12 cellular contexts compared by ENCODE assay signal in the genomic region with DNA sequence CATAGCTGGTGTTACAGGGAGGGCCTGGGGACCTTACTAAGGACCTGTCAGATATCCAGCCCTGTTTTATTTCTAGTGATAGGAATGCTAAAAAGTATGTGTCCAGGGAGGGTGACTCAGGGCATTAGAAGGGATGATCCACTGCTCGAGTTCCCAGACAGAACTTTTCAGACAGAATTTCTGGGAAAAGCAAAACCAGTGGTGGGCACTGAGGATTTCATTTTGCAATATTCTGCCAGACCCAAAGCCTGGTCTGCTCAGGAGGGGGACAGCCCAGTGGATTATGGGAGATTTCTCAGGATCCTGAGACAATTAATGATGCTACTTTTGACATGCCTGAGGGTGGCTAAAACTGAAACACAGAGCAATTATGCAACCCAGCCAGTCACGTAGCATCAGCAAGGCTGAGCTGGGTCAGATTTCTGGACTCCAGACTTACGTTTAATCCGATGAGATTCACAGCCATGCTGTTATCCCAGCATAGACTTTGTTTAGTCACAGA. TPM values are rescaled to one million over a fixed set of nuclear protein-coding genes. Genes with fewer than 3 reads are reported as not detected.
A peak's percentile ranks its signal among the peaks of the same experiment; 100 is the strongest.
DNase-seq lines count a peak whose midpoint lies in the region; ATAC-seq and TF ChIP-seq lines count a peak whose summit lies in the region.
"Had no signal": no experiment of that assay in that cellular context is flagged by ENCODE, and none has a peak within 500 bp of the region (broad histone marks: within the 10 kb centered on the region; RNA-seq: fewer than 3 reads in every experiment).

No MANE protein-coding gene starts in this region.

- no peak for TF ChIP-seq CTCF in AG09309 (IDR thresholded peaks at IDR 0.05; ENCODE audit: control insufficient read depth, insufficient read depth, low read depth, low read length, missing control alignments)
- no peak for TF ChIP-seq CTCF in fibroblast of lung (conservative IDR thresholded peaks at IDR 0.05 in 1 of 2, IDR thresholded peaks at IDR 0.05 in 1 of 2; ENCODE audit: low read depth in 1 of 2, low read length in 2 of 2)
- no peak for TF ChIP-seq CTCF in omental fat pad (IDR thresholded peaks at IDR 0.05)
- TF ChIP-seq CTCF in endothelial cell (IDR thresholded peaks at IDR 0.05; ENCODE audit: unreplicated experiment), result no peak

- H3K4me3 Mint-ChIP-seq in stimulated activated effector memory CD8-positive, alpha-beta T cell treated with anti-CD3 and anti-CD28 coated beads, Interleukin-12 subunit alpha, Interleukin-12 subunit beta, amount 100 ng/mL, for 72 hours, result no peak overlapping the region
- H3K4me3 Mint-ChIP-seq in endothelial cell (ENCODE audit: unreplicated experiment), result no peak overlapping the region

- H3K9ac ChIP-seq in fibroblast of lung (ENCODE audit: insufficient read depth, low read length), result peak overlapping the region; percentile 16
- H3K9ac ChIP-seq: BLaER1 had no signal

- no peaks in the 10 kb centered on the region for H3K27me3 Mint-ChIP-seq in endothelial cell (ENCODE audit: unreplicated experiment)

- no peaks in the 10 kb centered on the region for H3K9me3 Mint-ChIP-seq in stimulated activated effector memory CD8-positive, alpha-beta T cell treated with anti-CD3 and anti-CD28 coated beads, Interleukin-12 subunit alpha, Interleukin-12 subunit beta, amount 100 ng/mL, for 72 hours
- no peaks in the 10 kb centered on the region for H3K9me3 Mint-ChIP-seq in endothelial cell (ENCODE audit: unreplicated experiment)

- H2AFZ ChIP-seq in fibroblast of lung (ENCODE audit: low read length), result peak overlapping the region; percentile 12

- peaks cover 6% of the 10 kb centered on the region for H3K79me2 ChIP-seq in fibroblast of lung (ENCODE audit: control insufficient read depth, insufficient read depth, low read length)

- peak; percentile 93 for DNase-seq in AG09309 (ENCODE audit: low read depth)
- peak; percentile 86 for DNase-seq in RPMI7951 (ENCODE audit: low read depth)
- DNase-seq in fibroblast of lung (ENCODE audit: low read depth in 2 of 2), result peak; percentile 88 to 89
- DNase-seq in omental fat pad (ENCODE audit: low spot score), result no peak
- no peak for DNase-seq in stimulated activated effector memory CD8-positive, alpha-beta T cell treated with anti-CD3 and anti-CD28 coated beads, Interleukin-12 subunit alpha, Interleukin-12 subunit beta, amount 100 ng/mL, for 72 hours (ENCODE audit: low spot score in 2 of 2)
- no peak for DNase-seq in DMS 273 treated with DMSO at 0.1 percent for 48 hours (lab: John Stamatoyannopoulos, UW)
- DNase-seq in endothelial cell (ENCODE audit: low spot score), result no peak
- DNase-seq: activated CD4-positive, CD25-positive, alpha-beta regulatory T cell treated with anti-CD3 and anti-CD28 coated beads, Interleukin-2, amount 50 U/mL, for 72 hours; activated naive CD4-positive, alpha-beta T cell had no signal

- H3K36me3 Mint-ChIP-seq in stimulated activated effector memory CD8-positive, alpha-beta T cell treated with anti-CD3 and anti-CD28 coated beads, Interleukin-12 subunit alpha, Interleukin-12 subunit beta, amount 100 ng/mL, for 72 hours, result no peaks in the 10 kb centered on the region
- no peaks in the 10 kb centered on the region for H3K36me3 Mint-ChIP-seq in endothelial cell (ENCODE audit: low read depth, unreplicated experiment)

- peak overlapping the region; percentile 72 for H3K4me2 ChIP-seq in fibroblast of lung (ENCODE audit: extremely low read depth, insufficient read depth, low read length)
- H3K4me2 ChIP-seq: BLaER1 had no signal

- H3K36me3 ChIP-seq in fibroblast of lung (ENCODE audit: control insufficient read depth, insufficient read depth, low read length), result no peaks in the 10 kb centered on the region
- H3K36me3 ChIP-seq: BLaER1 had no signal

- H3K27me3 ChIP-seq in fibroblast of lung (ENCODE audit: control insufficient read depth, insufficient read depth, low read length), result no peaks in the 10 kb centered on the region
- H3K27me3 ChIP-seq: BLaER1 had no signal

- peak; percentile 79 for ATAC-seq in omental fat pad (ENCODE audit: low FRiP score)
- no peak for ATAC-seq in stimulated activated effector memory CD8-positive, alpha-beta T cell treated with anti-CD3 and anti-CD28 coated beads, Interleukin-12 subunit alpha, Interleukin-12 subunit beta, amount 100 ng/mL, for 72 hours
- ATAC-seq in HG03571 (IDR thresholded peaks at IDR 0.05; ENCODE audit: unreplicated experiment), result no peak

- H3K27ac ChIP-seq in fibroblast of lung (ENCODE audit: insufficient read depth, low read length), result peak overlapping the region; percentile 71
- H3K27ac ChIP-seq: BLaER1 had no signal

- no peaks in the 10 kb centered on the region for H4K20me1 ChIP-seq in fibroblast of lung (ENCODE audit: control insufficient read depth, extremely low read depth, insufficient read depth, low read length)
- H4K20me1 ChIP-seq: BLaER1 had no signal

- H3K4me1 ChIP-seq in fibroblast of lung (ENCODE audit: control insufficient read depth, extremely low read depth, insufficient read depth, low read length), result peaks cover 20% of the 10 kb centered on the region

- no peaks in the 10 kb centered on the region for H3K4me1 Mint-ChIP-seq in stimulated activated effector memory CD8-positive, alpha-beta T cell treated with anti-CD3 and anti-CD28 coated beads, Interleukin-12 subunit alpha, Interleukin-12 subunit beta, amount 100 ng/mL, for 72 hours
- H3K4me1 Mint-ChIP-seq in endothelial cell (ENCODE audit: unreplicated experiment), result peaks cover 21% of the 10 kb centered on the region

- H3K9me3 ChIP-seq in fibroblast of lung (ENCODE audit: control insufficient read depth, insufficient read depth, low read depth, low read length), result no peaks in the 10 kb centered on the region
- H3K9me3 ChIP-seq: BLaER1 had no signal

- no peak overlapping the region for H3K27ac Mint-ChIP-seq in stimulated activated effector memory CD8-positive, alpha-beta T cell treated with anti-CD3 and anti-CD28 coated beads, Interleukin-12 subunit alpha, Interleukin-12 subunit beta, amount 100 ng/mL, for 72 hours
- no peak overlapping the region for H3K27ac Mint-ChIP-seq in endothelial cell (ENCODE audit: unreplicated experiment)

- H3K4me3 ChIP-seq in AG09309 (ENCODE audit: control insufficient read depth, low read depth, low read length) (peak overlapping the region; percentile 1), fibroblast of lung (replicated peaks in 1 of 4; ENCODE audit: control extremely low read depth in 1 of 4, insufficient read depth in 1 of 4, low read depth in 3 of 4, low read length in 4 of 4) (no peak overlapping the region)
- H3K4me3 ChIP-seq: BLaER1 had no signal

RNA-seq across cellular contexts. Expression of a gene that starts 4.7 kb away (rescaled TPM):
- 13.8 and 16.4 TPM in 2 replicates for total RNA-seq in RPMI7951 (2014; rRNA removed; shearing (Covaris generic))
- total RNA-seq in fibroblast of lung (11.0 and 25.3 TPM in 2 replicates), omental fat pad (10 to 100 TPM in 2 of 4 donors, 1 to 10 TPM in 2; 1.9 to 16.6 (median 10.3) TPM), endothelial cell (ENCODE audit: unreplicated experiment) (0.46 TPM)
- polyA plus RNA-seq in fibroblast of lung, result 6.0 and 17.8 TPM in 2 replicates
- 4.3 and 13.1 TPM in 2 replicates for polyA plus RNA-seq in fibroblast of lung (2012)
- 3.6 and 4.0 TPM in 2 replicates for polyA minus RNA-seq in fibroblast of lung (ENCODE audit: low replicate concordance)
- total RNA-seq: OCI-LY7 had no signal

Comparison
In these comparisons a context has a peak if more than half of its experiments do, and no peak if none do; other contexts are left out.
1. DNase-seq: peak in AG09309 (single experiment), RPMI7951 (single experiment) and fibroblast of lung (2 of 2); none in omental fat pad (single experiment), stimulated activated effector memory CD8-positive, alpha-beta T cell treated with anti-CD3 and anti-CD28 coated beads, Interleukin-12 subunit alpha, Interleukin-12 subunit beta, amount 100 ng/mL, for 72 hours (0 of 2), DMS 273 treated with DMSO at 0.1 percent for 48 hours (single experiment) and endothelial cell (single experiment).